22 cellular contexts compared by ENCODE assay signal in genomic region chr3:69338891-69339290, GRCh38. TPM values are rescaled to one million over a fixed set of nuclear protein-coding genes. Genes with fewer than 3 reads are reported as not detected.
A peak's percentile ranks its signal among the peaks of the same experiment; 100 is the strongest.
DNase-seq lines count a peak whose midpoint lies in the region; ATAC-seq and TF ChIP-seq lines count a peak whose summit lies in the region.
"Had no signal": no experiment of that assay in that cellular context is flagged by ENCODE, and none has a peak within 500 bp of the region (broad histone marks: within the 10 kb centered on the region; RNA-seq: fewer than 3 reads in every experiment).

No MANE protein-coding gene starts in this region.

- H3K36me3 ChIP-seq in heart right ventricle (no peaks in the 10 kb centered on the region), spleen (peaks cover 0 to 4% (median 0%) of the 10 kb centered on the region in 6 donors), upper lobe of left lung (no peaks in the 10 kb centered on the region)
- H3K36me3 ChIP-seq: HAP-1 had no signal

- 76 to 80% methylated on average over 3 of the region's 3 CpGs for WGBS in heart right ventricle, 2 donors
- WGBS in spleen, 5 donors, result 46 to 70% (median 62%) methylated on average over 3 of the region's 3 CpGs
- WGBS in upper lobe of left lung, 2 donors, result 63 to 72% methylated on average over 3 of the region's 3 CpGs

- H3K9me3 Mint-ChIP-seq in central memory CD8-positive, alpha-beta T cell, result no peaks in the 10 kb centered on the region

- ATAC-seq in heart right ventricle, result peak in 2 of 8 donors; percentile 33 to 43
- ATAC-seq in central memory CD8-positive, alpha-beta T cell (replicated peaks; ENCODE audit: extremely low read depth, poor library complexity, severe bottlenecking), result no peak
- ATAC-seq in left colon, result peak; percentile 34
- no peak for ATAC-seq in upper lobe of left lung (ENCODE audit: low FRiP score in 2 of 2)

- peaks cover 13% of the 10 kb centered on the region for H3K27me3 Mint-ChIP-seq in central memory CD8-positive, alpha-beta T cell
- H3K27me3 Mint-ChIP-seq: IgD-negative memory B cell had no signal

- no peak overlapping the region for H3K4me3 Mint-ChIP-seq in central memory CD8-positive, alpha-beta T cell
- H3K4me3 Mint-ChIP-seq: CD4-positive, alpha-beta memory T cell had no signal

- H3K27me3 ChIP-seq in heart right ventricle (no peaks in the 10 kb centered on the region), spleen (replicated peaks in 1 of 7) (no peaks in the 10 kb centered on the region), upper lobe of left lung (no peaks in the 10 kb centered on the region)

- H3K27ac ChIP-seq in heart right ventricle, result peak overlapping the region in 7 of 10 donors; percentile 15 to 70 (median 45)
- H3K27ac ChIP-seq in spleen, result peak overlapping the region in 6 of 8 donors; percentile 29 to 73 (median 56)
- H3K27ac ChIP-seq in upper lobe of left lung, result peak overlapping the region in 2 of 4 donors; percentile 12 to 45

- no peak overlapping the region for H3K4me3 ChIP-seq in heart right ventricle
- no peak overlapping the region for H3K4me3 ChIP-seq in spleen
- no peak overlapping the region for H3K4me3 ChIP-seq in upper lobe of left lung
- H3K4me3 ChIP-seq: HAP-1 had no signal

- TF ChIP-seq EP300 in upper lobe of left lung (IDR thresholded peaks at IDR 0.05), result no peak

- no peaks in the 10 kb centered on the region for H3K36me3 Mint-ChIP-seq in central memory CD8-positive, alpha-beta T cell (ENCODE audit: insufficient read depth)

- no peak for TF ChIP-seq CTCF in heart right ventricle (IDR thresholded peaks at IDR 0.05)
- TF ChIP-seq CTCF in spleen (IDR thresholded peaks at IDR 0.05 in 8 of 11, conservative IDR thresholded peaks at IDR 0.05 in 3 of 11), result no peak
- TF ChIP-seq CTCF in upper lobe of left lung (IDR thresholded peaks at IDR 0.05), result no peak

- peaks cover 0 to 55% (median 28%) of the 10 kb centered on the region in 9 donors for H3K4me1 ChIP-seq in heart right ventricle
- H3K4me1 ChIP-seq in spleen, result peaks cover 0 to 53% (median 24%) of the 10 kb centered on the region in 6 donors
- H3K4me1 ChIP-seq in upper lobe of left lung, result peaks cover 27 to 49% (median 43%) of the 10 kb centered on the region in 4 donors

- H3K4me1 Mint-ChIP-seq in central memory CD8-positive, alpha-beta T cell, result no peaks in the 10 kb centered on the region
- H3K4me1 Mint-ChIP-seq: CD4-positive, alpha-beta memory T cell; IgD-negative memory B cell had no signal

- TF ChIP-seq POLR2A in spleen (IDR thresholded peaks at IDR 0.05), result no peak
- no peak for TF ChIP-seq POLR2A in upper lobe of left lung (IDR thresholded peaks at IDR 0.05)

- intact Hi-C loops in heart right ventricle (cut with DNase I) (no loop called here), cardiac septum (cut with DNase I) (no loop called here), left colon (cut with DNase I, micrococcal nuclease) (no loop called here), spleen (cut with DNase I; ENCODE audit: low total_unique reads) (no loop called here)

- DNase-seq in heart right ventricle, result no peak
- DNase-seq in cardiac septum (ENCODE audit: low spot score), result no peak
- no peak for DNase-seq in central memory CD8-positive, alpha-beta T cell (ENCODE audit: low spot score in 2 of 2)
- no peak for DNase-seq in left colon
- DNase-seq in spleen, result no peak
- DNase-seq in activated T-cell treated with anti-CD3 and anti-CD28 coated beads, Interleukin-2, amount 50 U/mL, for 1 hour, result no peak
- no peak for DNase-seq in upper lobe of left lung
- no peak for DNase-seq in NCI-H1930 (lab: John Stamatoyannopoulos, UW)
- DNase-seq: 8988T; CD4-positive, alpha-beta memory T cell; DMS153; GF-D8; Karpas-422; NCI-H1092; NCI-H1436 treated with DMSO at 0.1 percent for 48 hours; NCI-H2081; NCI-H510A; NCI-H748 treated with DMSO at 0.1 percent for 48 hours; NK-92 treated with Interleukin-12 subunit alpha and Interleukin-12 subunit beta, amount 100 ng/mL, for 24 hours; SHP77 treated with DMSO at 0.1 percent for 48 hours had no signal

- peak overlapping the region; percentile 20 for H3K27ac Mint-ChIP-seq in central memory CD8-positive, alpha-beta T cell (ENCODE audit: low read depth)
- H3K27ac Mint-ChIP-seq: CD4-positive, alpha-beta memory T cell; IgD-negative memory B cell had no signal

- H3K9me3 ChIP-seq in heart right ventricle, result peaks cover 0 to 4% (median 0%) of the 10 kb centered on the region in 11 donors
- H3K9me3 ChIP-seq in spleen, result no peaks in the 10 kb centered on the region
- H3K9me3 ChIP-seq in upper lobe of left lung, result no peaks in the 10 kb centered on the region
- H3K9me3 ChIP-seq: HAP-1 had no signal

RNA-seq across cellular contexts. Expression of gene FRMD4B, which starts 47.0 kb away (rescaled TPM):
- total RNA-seq in heart right ventricle (10 to 100 TPM in 9 of 10 donors, 1 to 10 TPM in 1; 9.5 to 31.0 (median 17.7) TPM), cardiac septum (10.8 TPM), left colon (10 to 100 TPM; 27.6 to 37.4 TPM), spleen (100 to 1,000 TPM in 6 of 7 donors, 10 to 100 TPM in 1; 75.2 to 143 (median 128) TPM), upper lobe of left lung (100 to 1,000 TPM in 2 of 6 donors, 10 to 100 TPM in 4; 48.0 to 136 (median 62.8) TPM)
- polyA plus RNA-seq in heart right ventricle (1 to 10 TPM; 4.1 to 7.8 TPM), spleen (10 to 100 TPM in 1 of 3 donors, 1 to 10 TPM in 2; 8.1 to 17.5 (median 9.8) TPM)
